ENCODE assay signal across 22 cellular contexts in genomic region chr3:36595531-36595930, GRCh38.
"Had no signal": no experiment of that assay in that cellular context is flagged by ENCODE, and none has a peak within 500 bp of the region (broad histone marks: within the 10 kb centered on the region; RNA-seq: fewer than 3 reads in every experiment).

No MANE protein-coding gene starts in this region.

- DNase-seq: activated CD4-positive, alpha-beta memory T cell treated with anti-CD3 and anti-CD28 coated beads for 36 hours; activated CD4-positive, alpha-beta T cell treated with anti-CD3 and anti-CD28 coated beads for 36 hours; activated CD4-positive, alpha-beta T cell treated with anti-CD3 and anti-CD28 coated beads, Interleukin-2, amount 10 ng/mL, durations not matched to agents 24 days and 14 days; activated CD4-positive, CD25-positive, alpha-beta regulatory T cell; activated CD4-positive, CD25-positive, alpha-beta regulatory T cell treated with anti-CD3 and anti-CD28 coated beads, Interleukin-2, amount 50 U/mL, for 72 hours; activated CD8-positive, alpha-beta memory T cell treated with anti-CD3 and anti-CD28 coated beads, Interleukin-2, amount 10 ng/mL, durations not matched to agents 7 days and 5 days; activated CD8-positive, alpha-beta memory T cell treated with anti-CD3 and anti-CD28 coated beads, Interleukin-2, amount 50 U/mL, for 4 hours; activated CD8-positive, alpha-beta T cell treated with anti-CD3 and anti-CD28 coated beads, Interleukin-2, amount 10 ng/mL, durations not matched to agents 7 days and 5 days; activated effector memory CD4-positive, alpha-beta T cell treated with anti-CD3 and anti-CD28 coated beads, Interleukin-2, amount 50 U/mL, for 16 hours; activated naive CD4-positive, alpha-beta T cell treated with anti-CD3 and anti-CD28 coated beads for 36 hours; activated naive CD8-positive, alpha-beta T cell treated with anti-CD3 and anti-CD28 coated beads for 36 hours; activated naive CD8-positive, alpha-beta T cell treated with anti-CD3 and anti-CD28 coated beads, Interleukin-2, amount 50 U/mL, for 24 hours; activated T-cell treated with anti-CD3 and anti-CD28 coated beads, Interleukin-2, amount 50 U/mL, for 1 hour; activated T-cell treated with anti-CD3 and anti-CD28 coated beads, Interleukin-2, amount 50 U/mL, for 48 hours; brain microvascular endothelial cell; cortex of kidney; effector CD8-positive, alpha-beta T cell; esophagus squamous epithelium; head of caudate nucleus; T-helper 2 cell had no signal

- H3K27ac ChIP-seq: ascending aorta, brain microvascular endothelial cell, epithelial cell of prostate, esophagus squamous epithelium had no signal

- H3K27me3 ChIP-seq: ascending aorta, brain microvascular endothelial cell, esophagus squamous epithelium had no signal

- H3K9me3 ChIP-seq: ascending aorta, esophagus squamous epithelium had no signal

- ATAC-seq: activated CD4-positive, alpha-beta T cell treated with anti-CD3 and anti-CD28 coated beads for 36 hours; activated CD8-positive, alpha-beta memory T cell treated with anti-CD3 and anti-CD28 coated beads, Interleukin-2, amount 10 ng/mL, durations not matched to agents 7 days and 5 days; activated CD8-positive, alpha-beta T cell treated with anti-CD3 and anti-CD28 coated beads, Interleukin-2, amount 10 ng/mL, durations not matched to agents 7 days and 5 days; activated naive CD8-positive, alpha-beta T cell treated with anti-CD3 and anti-CD28 coated beads, Interleukin-2, amount 50 U/mL, for 24 hours had no signal

- H3K4me3 ChIP-seq: ascending aorta, esophagus squamous epithelium had no signal

- H3K4me1 ChIP-seq: ascending aorta, esophagus squamous epithelium had no signal

- H3K36me3 ChIP-seq: ascending aorta, brain microvascular endothelial cell, esophagus squamous epithelium had no signal
